1 cellular context compared by ENCODE assay signal in genomic region chr13:26719356-26719945, GRCh38.
TF ChIP-seq lines count a peak whose summit lies in the region.

No MANE protein-coding gene starts in this region.

TF ChIP-seq in K562, 482 proteins besides CTCF, POLR2A, EP300 and RAD21 (continued from another document):
- TF ChIP-seq MGA (IDR thresholded peaks at IDR 0.05) (no peak), ETV1 (tag; conservative IDR thresholded peaks at IDR 0.05; ENCODE audit: low read depth) (no peak), RFX1 (IDR thresholded peaks at IDR 0.05) (peak; percentile 22; the same call in 1 of the 2 replicates), ZBTB9 (CRISPR knock-in tag; IDR thresholded peaks at IDR 0.05) (no peak), FIP1L1 (IDR thresholded peaks at IDR 0.05; ENCODE audit: low read depth, low read length, poor library complexity, severe bottlenecking) (no peak), KLF6 (CRISPR knock-in tag; IDR thresholded peaks at IDR 0.05; ENCODE audit: borderline replicate concordance) (no peak)
